Comparison of ENCODE assay signal across 1 cellular context in the genomic region with DNA sequence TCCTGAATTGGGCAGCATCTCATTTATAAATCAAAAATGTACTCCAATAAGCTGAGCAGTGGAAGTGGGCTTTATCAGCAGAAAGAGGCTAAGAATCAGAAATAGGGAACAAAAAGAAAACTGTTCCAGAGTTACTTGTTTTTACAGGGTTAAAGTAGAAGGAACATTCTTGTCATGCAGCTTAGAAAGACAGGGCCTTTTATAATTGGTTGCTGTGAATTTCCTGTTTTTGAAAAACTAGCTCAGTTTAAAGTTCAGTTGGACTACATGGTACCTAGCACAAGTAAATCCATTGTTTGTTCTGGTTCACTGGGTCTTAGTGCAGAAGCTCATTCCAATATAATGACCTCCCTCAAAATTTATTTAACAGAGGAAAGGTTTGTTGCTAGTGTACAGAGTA.
A peak's percentile ranks its signal among the peaks of the same experiment; 100 is the strongest.
TF ChIP-seq lines count a peak whose summit lies in the region.

No MANE protein-coding gene starts in this region.

TF ChIP-seq in HepG2, 621 proteins besides CTCF, POLR2A, EP300 and RAD21 (continued from another document and continues in another):
- TF ChIP-seq NFKB2 (CRISPR knock-in tag; IDR thresholded peaks at IDR 0.05; ENCODE audit: borderline replicate concordance), result no peak
- TF ChIP-seq, protein P1, sequence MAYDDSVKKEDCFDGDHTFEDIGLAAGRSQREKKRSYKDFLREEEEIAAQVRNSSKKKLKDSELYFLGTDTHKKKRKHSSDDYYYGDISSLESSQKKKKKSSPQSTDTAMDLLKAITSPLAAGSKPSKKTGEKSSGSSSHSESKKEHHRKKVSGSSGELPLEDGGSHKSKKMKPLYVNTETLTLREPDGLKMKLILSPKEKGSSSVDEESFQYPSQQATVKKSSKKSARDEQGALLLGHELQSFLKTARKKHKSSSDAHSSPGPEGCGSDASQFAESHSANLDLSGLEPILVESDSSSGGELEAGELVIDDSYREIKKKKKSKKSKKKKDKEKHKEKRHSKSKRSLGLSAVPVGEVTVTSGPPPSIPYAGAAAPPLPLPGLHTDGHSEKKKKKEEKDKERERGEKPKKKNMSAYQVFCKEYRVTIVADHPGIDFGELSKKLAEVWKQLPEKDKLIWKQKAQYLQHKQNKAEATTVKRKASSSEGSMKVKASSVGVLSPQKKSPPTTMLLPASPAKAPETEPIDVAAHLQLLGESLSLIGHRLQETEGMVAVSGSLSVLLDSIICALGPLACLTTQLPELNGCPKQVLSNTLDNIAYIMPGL (CRISPR knock-in tag; IDR thresholded peaks at IDR 0.05; ENCODE audit: borderline replicate concordance in 1 of 2, low read depth in 1 of 2), result no peak
- no peak for TF ChIP-seq NBN (conservative IDR thresholded peaks at IDR 0.05)
- TF ChIP-seq HOXA5 (CRISPR knock-in tag; IDR thresholded peaks at IDR 0.05), result 0 out of 2 replicates have a peak, but pooled peaks have one; percentile 57
- peak; percentile 72 for TF ChIP-seq GATAD2A (CRISPR knock-in tag; IDR thresholded peaks at IDR 0.05)
- TF ChIP-seq, protein P2, sequence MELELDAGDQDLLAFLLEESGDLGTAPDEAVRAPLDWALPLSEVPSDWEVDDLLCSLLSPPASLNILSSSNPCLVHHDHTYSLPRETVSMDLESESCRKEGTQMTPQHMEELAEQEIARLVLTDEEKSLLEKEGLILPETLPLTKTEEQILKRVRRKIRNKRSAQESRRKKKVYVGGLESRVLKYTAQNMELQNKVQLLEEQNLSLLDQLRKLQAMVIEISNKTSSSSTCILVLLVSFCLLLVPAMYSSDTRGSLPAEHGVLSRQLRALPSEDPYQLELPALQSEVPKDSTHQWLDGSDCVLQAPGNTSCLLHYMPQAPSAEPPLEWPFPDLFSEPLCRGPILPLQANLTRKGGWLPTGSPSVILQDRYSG (CRISPR knock-in tag; IDR thresholded peaks at IDR 0.05), result 0 out of 2 replicates have a peak, but pooled peaks have one; percentile 33
- no peak for TF ChIP-seq SOX13 (IDR thresholded peaks at IDR 0.05)
- peak in 1 of 2 experiments; percentile 82; a peak in 2 of 4 replicates for TF ChIP-seq SOX13 (CRISPR knock-in tag; conservative IDR thresholded peaks at IDR 0.05 in 1 of 2, IDR thresholded peaks at IDR 0.05 in 1 of 2)
- TF ChIP-seq ASH2L (IDR thresholded peaks at IDR 0.05; ENCODE audit: insufficient read length, low read depth, low read length), result peak; percentile 78
- no peak for TF ChIP-seq STAG1 (CRISPR knock-in tag; IDR thresholded peaks at IDR 0.05)
- TF ChIP-seq FOXJ3 (CRISPR knock-in tag; IDR thresholded peaks at IDR 0.05; ENCODE audit: borderline replicate concordance), result peak; percentile 57; the same call in 1 of the 2 replicates
- TF ChIP-seq, protein P3, sequence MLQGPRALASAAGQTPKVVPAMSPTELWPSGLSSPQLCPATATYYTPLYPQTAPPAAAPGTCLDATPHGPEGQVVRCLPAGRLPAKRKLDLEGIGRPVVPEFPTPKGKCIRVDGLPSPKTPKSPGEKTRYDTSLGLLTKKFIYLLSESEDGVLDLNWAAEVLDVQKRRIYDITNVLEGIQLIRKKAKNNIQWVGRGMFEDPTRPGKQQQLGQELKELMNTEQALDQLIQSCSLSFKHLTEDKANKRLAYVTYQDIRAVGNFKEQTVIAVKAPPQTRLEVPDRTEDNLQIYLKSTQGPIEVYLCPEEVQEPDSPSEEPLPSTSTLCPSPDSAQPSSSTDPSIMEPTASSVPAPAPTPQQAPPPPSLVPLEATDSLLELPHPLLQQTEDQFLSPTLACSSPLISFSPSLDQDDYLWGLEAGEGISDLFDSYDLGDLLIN (CRISPR knock-in tag; IDR thresholded peaks at IDR 0.05; ENCODE audit: borderline replicate concordance), result no peak
- peak; percentile 72 for TF ChIP-seq ELF3 (CRISPR knock-in tag; IDR thresholded peaks at IDR 0.05)
- no peak for TF ChIP-seq NFATC3 (CRISPR knock-in tag; IDR thresholded peaks at IDR 0.05)
- TF ChIP-seq, protein P4, sequence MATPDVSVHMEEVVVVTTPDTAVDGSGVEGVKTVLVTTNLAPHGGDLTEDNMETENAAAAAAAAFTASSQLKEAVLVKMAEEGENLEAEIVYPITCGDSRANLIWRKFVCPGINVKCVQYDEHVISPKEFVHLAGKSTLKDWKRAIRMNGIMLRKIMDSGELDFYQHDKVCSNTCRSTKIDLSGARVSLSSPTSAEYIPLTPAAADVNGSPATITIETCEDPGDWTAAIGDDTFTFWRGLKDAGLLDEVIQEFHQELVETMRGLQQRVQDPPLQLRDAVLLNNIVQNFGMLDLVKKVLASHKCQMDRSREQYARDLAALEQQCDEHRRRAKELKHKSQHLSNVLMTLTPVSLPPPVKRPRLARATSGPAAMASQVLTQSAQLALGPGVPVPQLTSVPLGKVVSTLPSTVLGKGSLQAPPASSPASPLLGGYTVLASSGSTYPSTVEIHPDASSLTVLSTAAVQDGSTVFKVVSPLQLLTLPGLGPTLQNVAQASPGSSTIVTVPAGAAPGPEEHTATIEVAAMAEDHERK (CRISPR knock-in tag; IDR thresholded peaks at IDR 0.05; ENCODE audit: low read depth), result no peak
- TF ChIP-seq HNF4A (CRISPR knock-in tag; IDR thresholded peaks at IDR 0.05), result peak; percentile 82
- TF ChIP-seq MIER2 (CRISPR knock-in tag; IDR thresholded peaks at IDR 0.05), result 0 out of 2 replicates have a peak, but pooled peaks have one; percentile 35
- peak; percentile 55; the same call in 1 of the 2 replicates for TF ChIP-seq FOXO1 (CRISPR knock-in tag; IDR thresholded peaks at IDR 0.05)
- peak; percentile 76; the same call in 1 of the 2 replicates for TF ChIP-seq ZNF644 (CRISPR knock-in tag; IDR thresholded peaks at IDR 0.05; ENCODE audit: low read depth)
- TF ChIP-seq, protein P5, sequence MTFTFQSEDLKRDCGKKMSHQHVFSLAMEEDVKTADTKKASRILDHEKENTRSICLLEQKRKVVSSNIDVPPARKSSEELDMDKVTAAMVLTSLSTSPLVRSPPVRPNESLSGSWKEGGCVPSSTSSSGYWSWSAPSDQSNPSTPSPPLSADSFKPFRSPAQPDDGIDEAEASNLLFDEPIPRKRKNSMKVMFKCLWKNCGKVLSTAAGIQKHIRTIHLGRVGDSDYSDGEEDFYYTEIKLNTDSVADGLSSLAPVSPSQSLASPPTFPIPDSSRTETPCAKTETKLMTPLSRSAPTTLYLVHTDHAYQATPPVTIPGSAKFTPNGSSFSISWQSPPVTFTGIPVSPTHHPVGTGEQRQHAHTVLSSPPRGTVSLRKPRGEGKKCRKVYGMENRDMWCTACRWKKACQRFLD (CRISPR knock-in tag; IDR thresholded peaks at IDR 0.05; ENCODE audit: borderline replicate concordance), result no peak
- TF ChIP-seq NCOR1 (IDR thresholded peaks at IDR 0.05; ENCODE audit: borderline replicate concordance, low read length), result peak; percentile 64; the same call in 1 of the 2 replicates
- no peak for TF ChIP-seq ZNF614 (CRISPR knock-in tag; IDR thresholded peaks at IDR 0.05; ENCODE audit: borderline replicate concordance)
- TF ChIP-seq, protein P6, sequence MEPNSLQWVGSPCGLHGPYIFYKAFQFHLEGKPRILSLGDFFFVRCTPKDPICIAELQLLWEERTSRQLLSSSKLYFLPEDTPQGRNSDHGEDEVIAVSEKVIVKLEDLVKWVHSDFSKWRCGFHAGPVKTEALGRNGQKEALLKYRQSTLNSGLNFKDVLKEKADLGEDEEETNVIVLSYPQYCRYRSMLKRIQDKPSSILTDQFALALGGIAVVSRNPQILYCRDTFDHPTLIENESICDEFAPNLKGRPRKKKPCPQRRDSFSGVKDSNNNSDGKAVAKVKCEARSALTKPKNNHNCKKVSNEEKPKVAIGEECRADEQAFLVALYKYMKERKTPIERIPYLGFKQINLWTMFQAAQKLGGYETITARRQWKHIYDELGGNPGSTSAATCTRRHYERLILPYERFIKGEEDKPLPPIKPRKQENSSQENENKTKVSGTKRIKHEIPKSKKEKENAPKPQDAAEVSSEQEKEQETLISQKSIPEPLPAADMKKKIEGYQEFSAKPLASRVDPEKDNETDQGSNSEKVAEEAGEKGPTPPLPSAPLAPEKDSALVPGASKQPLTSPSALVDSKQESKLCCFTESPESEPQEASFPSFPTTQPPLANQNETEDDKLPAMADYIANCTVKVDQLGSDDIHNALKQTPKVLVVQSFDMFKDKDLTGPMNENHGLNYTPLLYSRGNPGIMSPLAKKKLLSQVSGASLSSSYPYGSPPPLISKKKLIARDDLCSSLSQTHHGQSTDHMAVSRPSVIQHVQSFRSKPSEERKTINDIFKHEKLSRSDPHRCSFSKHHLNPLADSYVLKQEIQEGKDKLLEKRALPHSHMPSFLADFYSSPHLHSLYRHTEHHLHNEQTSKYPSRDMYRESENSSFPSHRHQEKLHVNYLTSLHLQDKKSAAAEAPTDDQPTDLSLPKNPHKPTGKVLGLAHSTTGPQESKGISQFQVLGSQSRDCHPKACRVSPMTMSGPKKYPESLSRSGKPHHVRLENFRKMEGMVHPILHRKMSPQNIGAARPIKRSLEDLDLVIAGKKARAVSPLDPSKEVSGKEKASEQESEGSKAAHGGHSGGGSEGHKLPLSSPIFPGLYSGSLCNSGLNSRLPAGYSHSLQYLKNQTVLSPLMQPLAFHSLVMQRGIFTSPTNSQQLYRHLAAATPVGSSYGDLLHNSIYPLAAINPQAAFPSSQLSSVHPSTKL (CRISPR knock-in tag; IDR thresholded peaks at IDR 0.05), result peak; percentile 81; the same call in 1 of the 2 replicates
- no peak for TF ChIP-seq SRSF9 (IDR thresholded peaks at IDR 0.05; ENCODE audit: borderline replicate concordance, insufficient read depth, low read depth, low read length, poor library complexity, severe bottlenecking)
- TF ChIP-seq, protein P7, sequence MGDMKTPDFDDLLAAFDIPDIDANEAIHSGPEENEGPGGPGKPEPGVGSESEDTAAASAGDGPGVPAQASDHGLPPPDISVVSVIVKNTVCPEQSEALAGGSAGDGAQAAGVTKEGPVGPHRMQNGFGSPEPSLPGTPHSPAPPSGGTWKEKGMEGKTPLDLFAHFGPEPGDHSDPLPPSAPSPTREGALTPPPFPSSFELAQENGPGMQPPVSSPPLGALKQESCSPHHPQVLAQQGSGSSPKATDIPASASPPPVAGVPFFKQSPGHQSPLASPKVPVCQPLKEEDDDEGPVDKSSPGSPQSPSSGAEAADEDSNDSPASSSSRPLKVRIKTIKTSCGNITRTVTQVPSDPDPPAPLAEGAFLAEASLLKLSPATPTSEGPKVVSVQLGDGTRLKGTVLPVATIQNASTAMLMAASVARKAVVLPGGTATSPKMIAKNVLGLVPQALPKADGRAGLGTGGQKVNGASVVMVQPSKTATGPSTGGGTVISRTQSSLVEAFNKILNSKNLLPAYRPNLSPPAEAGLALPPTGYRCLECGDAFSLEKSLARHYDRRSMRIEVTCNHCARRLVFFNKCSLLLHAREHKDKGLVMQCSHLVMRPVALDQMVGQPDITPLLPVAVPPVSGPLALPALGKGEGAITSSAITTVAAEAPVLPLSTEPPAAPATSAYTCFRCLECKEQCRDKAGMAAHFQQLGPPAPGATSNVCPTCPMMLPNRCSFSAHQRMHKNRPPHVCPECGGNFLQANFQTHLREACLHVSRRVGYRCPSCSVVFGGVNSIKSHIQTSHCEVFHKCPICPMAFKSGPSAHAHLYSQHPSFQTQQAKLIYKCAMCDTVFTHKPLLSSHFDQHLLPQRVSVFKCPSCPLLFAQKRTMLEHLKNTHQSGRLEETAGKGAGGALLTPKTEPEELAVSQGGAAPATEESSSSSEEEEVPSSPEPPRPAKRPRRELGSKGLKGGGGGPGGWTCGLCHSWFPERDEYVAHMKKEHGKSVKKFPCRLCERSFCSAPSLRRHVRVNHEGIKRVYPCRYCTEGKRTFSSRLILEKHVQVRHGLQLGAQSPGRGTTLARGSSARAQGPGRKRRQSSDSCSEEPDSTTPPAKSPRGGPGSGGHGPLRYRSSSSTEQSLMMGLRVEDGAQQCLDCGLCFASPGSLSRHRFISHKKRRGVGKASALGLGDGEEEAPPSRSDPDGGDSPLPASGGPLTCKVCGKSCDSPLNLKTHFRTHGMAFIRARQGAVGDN (CRISPR knock-in tag; IDR thresholded peaks at IDR 0.05), result no peak
- no peak for TF ChIP-seq TMF1 (CRISPR knock-in tag; IDR thresholded peaks at IDR 0.05; ENCODE audit: low read depth)
- TF ChIP-seq, protein P8, sequence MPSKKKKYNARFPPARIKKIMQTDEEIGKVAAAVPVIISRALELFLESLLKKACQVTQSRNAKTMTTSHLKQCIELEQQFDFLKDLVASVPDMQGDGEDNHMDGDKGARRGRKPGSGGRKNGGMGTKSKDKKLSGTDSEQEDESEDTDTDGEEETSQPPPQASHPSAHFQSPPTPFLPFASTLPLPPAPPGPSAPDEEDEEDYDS (CRISPR knock-in tag; IDR thresholded peaks at IDR 0.05), result peak; percentile 54; the same call in 1 of the 2 replicates
- peak; percentile 50; the same call in 1 of the 2 replicates for TF ChIP-seq NFIC (IDR thresholded peaks at IDR 0.05; ENCODE audit: low read length)
- TF ChIP-seq MED1 (CRISPR knock-in tag; IDR thresholded peaks at IDR 0.05), result 0 out of 2 replicates have a peak, but pooled peaks have one; percentile 24
- TF ChIP-seq ZNF652 (CRISPR knock-in tag; IDR thresholded peaks at IDR 0.05; ENCODE audit: borderline replicate concordance, low read depth), result peak; percentile 96
- TF ChIP-seq FOXA3 (CRISPR knock-in tag; IDR thresholded peaks at IDR 0.05), result peak; percentile 43; the same call in 1 of the 2 replicates
- TF ChIP-seq NR2F6 (IDR thresholded peaks at IDR 0.05), result no peak
- 0 out of 2 replicates have a peak, but pooled peaks have one; percentile 6 for TF ChIP-seq NR2F6 (CRISPR knock-in tag; IDR thresholded peaks at IDR 0.05)
- peak; percentile 19; the same call in 1 of the 2 replicates for TF ChIP-seq SAP130 (CRISPR knock-in tag; IDR thresholded peaks at IDR 0.05; ENCODE audit: low read depth)
- TF ChIP-seq PITX1 (CRISPR knock-in tag; IDR thresholded peaks at IDR 0.05), result 0 out of 2 replicates have a peak, but pooled peaks have one; percentile 44
- TF ChIP-seq, protein P9, sequence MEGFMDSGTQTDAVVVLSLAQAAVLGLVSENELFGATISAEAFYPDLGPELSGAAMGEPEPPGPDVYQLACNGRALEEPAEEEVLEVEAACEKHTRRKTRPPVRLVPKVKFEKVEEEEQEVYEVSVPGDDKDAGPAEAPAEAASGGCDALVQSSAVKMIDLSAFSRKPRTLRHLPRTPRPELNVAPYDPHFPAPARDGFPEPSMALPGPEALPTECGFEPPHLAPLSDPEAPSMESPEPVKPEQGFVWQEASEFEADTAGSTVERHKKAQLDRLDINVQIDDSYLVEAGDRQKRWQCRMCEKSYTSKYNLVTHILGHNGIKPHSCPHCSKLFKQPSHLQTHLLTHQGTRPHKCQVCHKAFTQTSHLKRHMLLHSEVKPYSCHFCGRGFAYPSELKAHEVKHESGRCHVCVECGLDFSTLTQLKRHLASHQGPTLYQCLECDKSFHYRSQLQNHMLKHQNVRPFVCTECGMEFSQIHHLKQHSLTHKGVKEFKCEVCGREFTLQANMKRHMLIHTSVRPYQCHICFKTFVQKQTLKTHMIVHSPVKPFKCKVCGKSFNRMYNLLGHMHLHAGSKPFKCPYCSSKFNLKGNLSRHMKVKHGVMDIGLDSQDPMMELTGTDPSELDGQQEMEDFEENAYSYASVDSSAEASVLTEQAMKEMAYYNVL (CRISPR knock-in tag; IDR thresholded peaks at IDR 0.05; ENCODE audit: borderline replicate concordance), result no peak
- peak; percentile 47; the same call in 1 of the 2 replicates for TF ChIP-seq RXRB (CRISPR knock-in tag; IDR thresholded peaks at IDR 0.05; ENCODE audit: borderline replicate concordance)
- peak; percentile 38; the same call in 1 of the 2 replicates for TF ChIP-seq KAT8 (CRISPR knock-in tag; IDR thresholded peaks at IDR 0.05)
- peak; percentile 60 for TF ChIP-seq NFYC (CRISPR knock-in tag; IDR thresholded peaks at IDR 0.05)
- no peak; the same call in 1 of the 2 replicates for TF ChIP-seq LCORL (IDR thresholded peaks at IDR 0.05)
- 0 out of 2 replicates have a peak, but pooled peaks have one; percentile 8 for TF ChIP-seq LCORL (CRISPR knock-in tag; IDR thresholded peaks at IDR 0.05)
- TF ChIP-seq KDM4B (CRISPR knock-in tag; IDR thresholded peaks at IDR 0.05), result no peak
- TF ChIP-seq SMYD3 (CRISPR knock-in tag; IDR thresholded peaks at IDR 0.05), result no peak
- no peak for TF ChIP-seq SP4 (CRISPR knock-in tag; IDR thresholded peaks at IDR 0.05)
- TF ChIP-seq, protein P10, sequence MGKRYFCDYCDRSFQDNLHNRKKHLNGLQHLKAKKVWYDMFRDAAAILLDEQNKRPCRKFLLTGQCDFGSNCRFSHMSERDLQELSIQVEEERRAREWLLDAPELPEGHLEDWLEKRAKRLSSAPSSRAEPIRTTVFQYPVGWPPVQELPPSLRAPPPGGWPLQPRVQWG (CRISPR knock-in tag; IDR thresholded peaks at IDR 0.05; ENCODE audit: borderline replicate concordance, low read depth), result no peak
